Comparison of ENCODE assay signal across 26 cellular contexts in genomic region chr2:190726255-190726654, GRCh38.
"Had no signal": no experiment of that assay in that cellular context is flagged by ENCODE, and none has a peak within 500 bp of the region (broad histone marks: within the 10 kb centered on the region; RNA-seq: fewer than 3 reads in every experiment).

No MANE protein-coding gene starts in this region.

- H3K9me3 ChIP-seq: gastroesophageal sphincter, heart right ventricle, lower lobe of right lung, prostate gland, spleen, testis, tibial artery had no signal

- H3K9me3 Mint-ChIP-seq: effector memory CD8-positive, alpha-beta T cell; nephron progenitor cell had no signal

- DNase-seq: cortex of kidney; effector memory CD8-positive, alpha-beta T cell; erythroblast; foreskin fibroblast; glutamatergic neuron; heart right ventricle; hippocampal formation; islet precursor cell; kidney glomerular epithelial cell; left ventricle myocardium superior; lower lobe of right lung; naive thymus-derived CD8-positive, alpha-beta T cell; nephron progenitor cell; nucleus accumbens; right cardiac atrium; spleen; stimulated activated CD4-positive, alpha-beta T cell treated with anti-CD3 and anti-CD28 coated beads, Interleukin-4, amount 100 ng/mL, for 4 hours; stimulated activated naive CD8-positive, alpha-beta T cell treated with anti-CD3 and anti-CD28 coated beads, Interleukin-15, Interleukin-2, amounts not matched to agents 100 U/mL and 50 U/mL, for 24 hours; substantia nigra; testis; tibial artery had no signal

- H3K4me3 Mint-ChIP-seq: effector memory CD8-positive, alpha-beta T cell; naive thymus-derived CD8-positive, alpha-beta T cell; nephron progenitor cell; stimulated activated memory B cell treated with anti-CD40 and anti-IgM and Interleukin-4, amounts not matched to agents 10 μg/mL and 1 μg/mL and 100 μg/mL, for 72 hours; type B pancreatic cell had no signal

- H3K27me3 Mint-ChIP-seq: naive thymus-derived CD8-positive, alpha-beta T cell; stimulated activated memory B cell treated with anti-CD40 and anti-IgM and Interleukin-4, amounts not matched to agents 10 μg/mL and 1 μg/mL and 100 μg/mL, for 72 hours; type B pancreatic cell had no signal

- ATAC-seq: effector memory CD8-positive, alpha-beta T cell; gastroesophageal sphincter; heart right ventricle; left ventricle myocardium superior; lower lobe of right lung; naive thymus-derived CD8-positive, alpha-beta T cell; right cardiac atrium; stimulated activated memory B cell treated with anti-CD40 and anti-IgM and Interleukin-4, amounts not matched to agents 10 μg/mL and 1 μg/mL and 100 μg/mL, for 72 hours; stimulated activated naive CD8-positive, alpha-beta T cell treated with anti-CD3 and anti-CD28 coated beads, Interleukin-15, Interleukin-2, amounts not matched to agents 100 U/mL and 50 U/mL, for 24 hours had no signal

- H3K4me1 Mint-ChIP-seq: nephron progenitor cell had no signal

- H3K4me1 ChIP-seq: gastroesophageal sphincter, lower lobe of right lung, prostate gland, spleen, testis, tibial artery had no signal

- H3K36me3 Mint-ChIP-seq: stimulated activated memory B cell treated with anti-CD40 and anti-IgM and Interleukin-4, amounts not matched to agents 10 μg/mL and 1 μg/mL and 100 μg/mL, for 72 hours; type B pancreatic cell had no signal

- H3K36me3 ChIP-seq: gastroesophageal sphincter, heart right ventricle, lower lobe of right lung, prostate gland, spleen, tibial artery had no signal

- H3K4me3 ChIP-seq: gastroesophageal sphincter, heart right ventricle, lower lobe of right lung, prostate gland, skin epidermis, spleen, testis, tibial artery had no signal

- H3K27me3 ChIP-seq: gastroesophageal sphincter, heart right ventricle, spleen, testis, tibial artery had no signal

- H3K27ac ChIP-seq: gastroesophageal sphincter, heart right ventricle, lower lobe of right lung, prostate gland, skin epidermis, spleen, testis, tibial artery had no signal

- H3K27ac Mint-ChIP-seq: effector memory CD8-positive, alpha-beta T cell; naive thymus-derived CD8-positive, alpha-beta T cell; nephron progenitor cell; stimulated activated memory B cell treated with anti-CD40 and anti-IgM and Interleukin-4, amounts not matched to agents 10 μg/mL and 1 μg/mL and 100 μg/mL, for 72 hours; type B pancreatic cell had no signal
